In genomic region chrX:119516157-119516702, GRCh38 we compare ENCODE assay signal across 8 cellular contexts. TPM values are rescaled to one million over a fixed set of nuclear protein-coding genes. Genes with fewer than 3 reads are reported as not detected.
A peak's percentile ranks its signal among the peaks of the same experiment; 100 is the strongest.
DNase-seq lines count a peak whose midpoint lies in the region; ATAC-seq and TF ChIP-seq lines count a peak whose summit lies in the region.

No MANE protein-coding gene starts in this region.

- H3K27ac ChIP-seq in neutrophil = no peak overlapping the region

- POLR2A ChIA-PET in Caco-2 (lab: Charles Lee) = no interaction called here

- no peaks in the 10 kb centered on the region for H3K36me3 ChIP-seq in Caco-2 (ENCODE audit: control insufficient read depth, insufficient read depth, low read length)
- no peaks in the 10 kb centered on the region for H3K36me3 ChIP-seq in neutrophil

- peaks cover 13% of the 10 kb centered on the region for H3K4me1 Mint-ChIP-seq in Caco-2 (ENCODE audit: low read depth, unreplicated experiment)

- no peak overlapping the region for H3K27ac Mint-ChIP-seq in Caco-2 (ENCODE audit: unreplicated experiment)

- CTCF ChIA-PET in Caco-2 (lab: Charles Lee) = interaction anchor here (0.6 to 1.6 kb wide), 5 partner anchors 47 to 366 kb away, joined by 3 to 7 read pairs (median 4); no protein-coding TSS in a partner anchor

- peak; percentile 88 for ATAC-seq in GM19351 (IDR thresholded peaks at IDR 0.05; ENCODE audit: unreplicated experiment)
- ATAC-seq in HG03575 (IDR thresholded peaks at IDR 0.05; ENCODE audit: extremely low read depth, insufficient number of reproducible peaks, low FRiP score, unreplicated experiment) = peak; percentile 71

- H3K9me3 ChIP-seq in Caco-2 (no peaks in the 10 kb centered on the region), neutrophil (no peaks in the 10 kb centered on the region)

- peak; percentile 59 to 79 for TF ChIP-seq CTCF in Caco-2 (IDR thresholded peaks at IDR 0.05; ENCODE audit: insufficient read depth in 1 of 2, low read depth in 1 of 2, low read length in 1 of 2, severe bottlenecking in 1 of 2, unreplicated experiment in 1 of 2)
- TF ChIP-seq CTCF in fibroblast of pulmonary artery (IDR thresholded peaks at IDR 0.05; ENCODE audit: low read length, missing control alignments) = peak; percentile 79
- peak; percentile 82 for TF ChIP-seq CTCF in neutrophil (IDR thresholded peaks at IDR 0.05)

- H3K36me3 Mint-ChIP-seq in Caco-2 (ENCODE audit: insufficient read depth, unreplicated experiment) = no peaks in the 10 kb centered on the region

- intact Hi-C loops in Caco-2 (cut with micrococcal nuclease; ENCODE audit: unreplicated experiment) = loop anchor here (1.0 to 10.0 kb wide), 5 partner anchors 59 to 263 kb away; partner anchors contain the start of genes NKRF, SOWAHD and UBE2A

- no peaks in the 10 kb centered on the region for H3K9me3 Mint-ChIP-seq in Caco-2 (ENCODE audit: unreplicated experiment)

- DNase-seq in Caco-2 = peak in 1 of 2 experiments; percentile 51
- peak; percentile 87 for DNase-seq in NOMO-1 treated with DMSO at 0.1 percent for 48 hours (lab: John Stamatoyannopoulos, UW; ENCODE audit: unreplicated experiment)
- DNase-seq in activated CD8-positive, alpha-beta memory T cell treated with anti-CD3 and anti-CD28 coated beads, Interleukin-2, amount 50 U/mL, for 4 hours = peak; percentile 24
- peak; percentile 78 for DNase-seq in fibroblast of pulmonary artery (ENCODE audit: low read depth)
- DNase-seq in OCI-M2 (lab: John Stamatoyannopoulos, UW; ENCODE audit: unreplicated experiment) = no peak

- H3K4me1 ChIP-seq in Caco-2 = no peaks in the 10 kb centered on the region
- H3K4me1 ChIP-seq in neutrophil (ENCODE audit: control insufficient read depth in 1 of 2, insufficient read depth in 1 of 2, low read depth in 1 of 2, low read length in 1 of 2) = no peaks in the 10 kb centered on the region

- no peak overlapping the region for H3K4me3 Mint-ChIP-seq in Caco-2 (ENCODE audit: unreplicated experiment)

- no peaks in the 10 kb centered on the region for H3K27me3 Mint-ChIP-seq in Caco-2 (ENCODE audit: insufficient read depth, unreplicated experiment)

- H3K4me3 ChIP-seq in Caco-2 (ENCODE audit: low read depth, low read length) (no peak overlapping the region), fibroblast of pulmonary artery (replicated peaks; ENCODE audit: low read depth, low read length) (no peak overlapping the region), neutrophil (ENCODE audit: low read depth in 1 of 2, low read length in 1 of 2) (no peak overlapping the region)

- H3K27me3 ChIP-seq in Caco-2 (replicated peaks; ENCODE audit: control insufficient read depth, insufficient read depth, low read length) (no peaks in the 10 kb centered on the region), neutrophil (no peaks in the 10 kb centered on the region)

- BruUV-seq in Caco-2 (replicated peaks; lab: Mats Ljungman, UMichigan) = no TSS peak

RNA-seq across cellular contexts. Expression of gene SLC25A5, which starts 48.0 kb away (rescaled TPM):
- 416 and 445 TPM in 2 replicates for total RNA-seq in Caco-2 (2022)

RNA-seq across cellular contexts. Expression of gene STEEP1, which starts 49.0 kb away (rescaled TPM):
- total RNA-seq in Caco-2 (2022) = 22.7 and 29.2 TPM in 2 replicates

RNA-seq across cellular contexts. Expression of gene UBE2A, which starts 58.1 kb away (rescaled TPM):
- total RNA-seq in Caco-2 (2022) = 49.6 and 52.9 TPM in 2 replicates
